In the genomic region with DNA sequence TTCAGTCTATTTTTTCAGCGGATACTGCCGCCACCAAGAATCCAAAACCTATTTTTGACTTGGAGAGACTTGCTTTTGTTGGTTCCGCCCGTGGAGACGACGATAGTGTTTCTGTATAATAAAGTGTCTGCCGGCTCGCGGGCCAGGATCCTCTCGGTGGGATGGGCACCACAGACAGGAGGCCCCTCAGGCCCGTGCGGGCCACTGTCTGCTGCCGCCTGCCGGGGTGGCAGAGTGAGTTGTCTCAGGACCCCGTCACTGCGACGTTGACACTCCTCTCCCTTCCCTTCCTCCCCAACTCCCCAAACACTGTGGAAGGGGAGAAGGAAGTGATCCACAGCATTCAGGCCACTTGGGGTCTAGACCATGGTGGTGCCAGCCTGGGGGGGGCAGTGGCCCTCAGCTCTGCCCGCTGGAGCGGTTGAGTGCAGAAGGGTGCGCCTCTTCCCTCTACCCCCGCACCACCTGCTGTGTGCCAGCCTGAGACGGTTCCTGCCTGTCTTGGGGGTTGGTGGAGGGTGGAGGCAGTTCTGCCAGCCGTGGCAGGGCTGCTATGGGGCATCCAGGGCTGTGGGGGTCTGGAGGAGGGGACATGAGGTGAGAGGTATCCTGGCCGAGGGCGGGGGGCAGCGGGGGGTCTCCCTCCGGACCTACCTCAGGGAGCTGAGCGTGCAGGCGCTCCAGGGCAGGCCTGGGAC, we compare ENCODE assay signal across 2 cellular contexts.
TF ChIP-seq lines count a peak whose summit lies in the region.

No MANE protein-coding gene starts in this region.

TF ChIP-seq in GM12891, 5 proteins besides CTCF, POLR2A, EP300 and RAD21:
- 0 out of 2 replicates have a peak, but pooled peaks have one; percentile 67 for TF ChIP-seq POLR2AphosphoS5 (IDR thresholded peaks at IDR 0.05; ENCODE audit: low read depth, low read length)
- TF ChIP-seq SPI1 (IDR thresholded peaks at IDR 0.05; ENCODE audit: low read depth, low read length): no peak

TF ChIP-seq in K562, 482 proteins besides CTCF, POLR2A, EP300 and RAD21:
- no peak for TF ChIP-seq ELF2 (CRISPR knock-in tag; IDR thresholded peaks at IDR 0.05)
- no peak for TF ChIP-seq E2F8 (IDR thresholded peaks at IDR 0.05; ENCODE audit: low read depth, partially characterized antibody)
- TF ChIP-seq, protein P1, sequence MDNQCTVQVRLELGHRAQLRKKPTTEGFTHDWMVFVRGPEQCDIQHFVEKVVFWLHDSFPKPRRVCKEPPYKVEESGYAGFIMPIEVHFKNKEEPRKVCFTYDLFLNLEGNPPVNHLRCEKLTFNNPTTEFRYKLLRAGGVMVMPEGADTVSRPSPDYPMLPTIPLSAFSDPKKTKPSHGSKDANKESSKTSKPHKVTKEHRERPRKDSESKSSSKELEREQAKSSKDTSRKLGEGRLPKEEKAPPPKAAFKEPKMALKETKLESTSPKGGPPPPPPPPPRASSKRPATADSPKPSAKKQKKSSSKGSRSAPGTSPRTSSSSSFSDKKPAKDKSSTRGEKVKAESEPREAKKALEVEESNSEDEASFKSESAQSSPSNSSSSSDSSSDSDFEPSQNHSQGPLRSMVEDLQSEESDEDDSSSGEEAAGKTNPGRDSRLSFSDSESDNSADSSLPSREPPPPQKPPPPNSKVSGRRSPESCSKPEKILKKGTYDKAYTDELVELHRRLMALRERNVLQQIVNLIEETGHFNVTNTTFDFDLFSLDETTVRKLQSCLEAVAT (IDR thresholded peaks at IDR 0.05): no peak
- TF ChIP-seq, protein P2, sequence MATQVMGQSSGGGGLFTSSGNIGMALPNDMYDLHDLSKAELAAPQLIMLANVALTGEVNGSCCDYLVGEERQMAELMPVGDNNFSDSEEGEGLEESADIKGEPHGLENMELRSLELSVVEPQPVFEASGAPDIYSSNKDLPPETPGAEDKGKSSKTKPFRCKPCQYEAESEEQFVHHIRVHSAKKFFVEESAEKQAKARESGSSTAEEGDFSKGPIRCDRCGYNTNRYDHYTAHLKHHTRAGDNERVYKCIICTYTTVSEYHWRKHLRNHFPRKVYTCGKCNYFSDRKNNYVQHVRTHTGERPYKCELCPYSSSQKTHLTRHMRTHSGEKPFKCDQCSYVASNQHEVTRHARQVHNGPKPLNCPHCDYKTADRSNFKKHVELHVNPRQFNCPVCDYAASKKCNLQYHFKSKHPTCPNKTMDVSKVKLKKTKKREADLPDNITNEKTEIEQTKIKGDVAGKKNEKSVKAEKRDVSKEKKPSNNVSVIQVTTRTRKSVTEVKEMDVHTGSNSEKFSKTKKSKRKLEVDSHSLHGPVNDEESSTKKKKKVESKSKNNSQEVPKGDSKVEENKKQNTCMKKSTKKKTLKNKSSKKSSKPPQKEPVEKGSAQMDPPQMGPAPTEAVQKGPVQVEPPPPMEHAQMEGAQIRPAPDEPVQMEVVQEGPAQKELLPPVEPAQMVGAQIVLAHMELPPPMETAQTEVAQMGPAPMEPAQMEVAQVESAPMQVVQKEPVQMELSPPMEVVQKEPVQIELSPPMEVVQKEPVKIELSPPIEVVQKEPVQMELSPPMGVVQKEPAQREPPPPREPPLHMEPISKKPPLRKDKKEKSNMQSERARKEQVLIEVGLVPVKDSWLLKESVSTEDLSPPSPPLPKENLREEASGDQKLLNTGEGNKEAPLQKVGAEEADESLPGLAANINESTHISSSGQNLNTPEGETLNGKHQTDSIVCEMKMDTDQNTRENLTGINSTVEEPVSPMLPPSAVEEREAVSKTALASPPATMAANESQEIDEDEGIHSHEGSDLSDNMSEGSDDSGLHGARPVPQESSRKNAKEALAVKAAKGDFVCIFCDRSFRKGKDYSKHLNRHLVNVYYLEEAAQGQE (CRISPR knock-in tag; IDR thresholded peaks at IDR 0.05; ENCODE audit: low read depth): no peak
- TF ChIP-seq ZFP1 (CRISPR knock-in tag; IDR thresholded peaks at IDR 0.05): no peak
- no peak for TF ChIP-seq RB1 (IDR thresholded peaks at IDR 0.05; ENCODE audit: low read depth)
- TF ChIP-seq XRCC5 (IDR thresholded peaks at IDR 0.05; ENCODE audit: low read depth, low read length): 0 out of 2 replicates have a peak, but pooled peaks have one; percentile 8
- TF ChIP-seq CBFB (CRISPR knock-in tag; IDR thresholded peaks at IDR 0.05): no peak
- TF ChIP-seq RBM17 (IDR thresholded peaks at IDR 0.05; ENCODE audit: borderline replicate concordance, low read depth, low read length): no peak
- no peak for TF ChIP-seq KDM5B (IDR thresholded peaks at IDR 0.05; ENCODE audit: insufficient replicate concordance, low read depth, low read length)
- TF ChIP-seq NR2C2 (CRISPR knock-in tag; IDR thresholded peaks at IDR 0.05): no peak
- TF ChIP-seq NR2C2 (tag; IDR thresholded peaks at IDR 0.05): no peak
- no peak for TF ChIP-seq RBM15 (IDR thresholded peaks at IDR 0.05; ENCODE audit: insufficient read depth, low read length)
- no peak for TF ChIP-seq ZZZ3 (IDR thresholded peaks at IDR 0.05)
- no peak for TF ChIP-seq HDAC1 (IDR thresholded peaks at IDR 0.05)
- no peak for TF ChIP-seq ZNF584 (CRISPR knock-in tag; IDR thresholded peaks at IDR 0.05; ENCODE audit: low read depth)
- TF ChIP-seq, protein P3, sequence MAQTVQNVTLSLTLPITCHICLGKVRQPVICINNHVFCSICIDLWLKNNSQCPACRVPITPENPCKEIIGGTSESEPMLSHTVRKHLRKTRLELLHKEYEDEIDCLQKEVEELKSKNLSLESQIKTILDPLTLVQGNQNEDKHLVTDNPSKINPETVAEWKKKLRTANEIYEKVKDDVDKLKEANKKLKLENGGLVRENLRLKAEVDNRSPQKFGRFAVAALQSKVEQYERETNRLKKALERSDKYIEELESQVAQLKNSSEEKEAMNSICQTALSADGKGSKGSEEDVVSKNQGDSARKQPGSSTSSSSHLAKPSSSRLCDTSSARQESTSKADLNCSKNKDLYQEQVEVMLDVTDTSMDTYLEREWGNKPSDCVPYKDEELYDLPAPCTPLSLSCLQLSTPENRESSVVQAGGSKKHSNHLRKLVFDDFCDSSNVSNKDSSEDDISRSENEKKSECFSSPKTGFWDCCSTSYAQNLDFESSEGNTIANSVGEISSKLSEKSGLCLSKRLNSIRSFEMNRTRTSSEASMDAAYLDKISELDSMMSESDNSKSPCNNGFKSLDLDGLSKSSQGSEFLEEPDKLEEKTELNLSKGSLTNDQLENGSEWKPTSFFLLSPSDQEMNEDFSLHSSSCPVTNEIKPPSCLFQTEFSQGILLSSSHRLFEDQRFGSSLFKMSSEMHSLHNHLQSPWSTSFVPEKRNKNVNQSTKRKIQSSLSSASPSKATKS (CRISPR knock-in tag; IDR thresholded peaks at IDR 0.05): no peak
- 0 out of 2 replicates have a peak, but pooled peaks have one; percentile 26 for TF ChIP-seq ZBTB33 (CRISPR knock-in tag; IDR thresholded peaks at IDR 0.05)
- no peak for TF ChIP-seq SAP30 (IDR thresholded peaks at IDR 0.05; ENCODE audit: borderline replicate concordance, insufficient read depth, low read depth, low read length, poor library complexity, severe bottlenecking)
- TF ChIP-seq HMGXB4 (CRISPR knock-in tag; IDR thresholded peaks at IDR 0.05): no peak
- no peak for TF ChIP-seq CSDE1 (IDR thresholded peaks at IDR 0.05)
- TF ChIP-seq, protein P4, sequence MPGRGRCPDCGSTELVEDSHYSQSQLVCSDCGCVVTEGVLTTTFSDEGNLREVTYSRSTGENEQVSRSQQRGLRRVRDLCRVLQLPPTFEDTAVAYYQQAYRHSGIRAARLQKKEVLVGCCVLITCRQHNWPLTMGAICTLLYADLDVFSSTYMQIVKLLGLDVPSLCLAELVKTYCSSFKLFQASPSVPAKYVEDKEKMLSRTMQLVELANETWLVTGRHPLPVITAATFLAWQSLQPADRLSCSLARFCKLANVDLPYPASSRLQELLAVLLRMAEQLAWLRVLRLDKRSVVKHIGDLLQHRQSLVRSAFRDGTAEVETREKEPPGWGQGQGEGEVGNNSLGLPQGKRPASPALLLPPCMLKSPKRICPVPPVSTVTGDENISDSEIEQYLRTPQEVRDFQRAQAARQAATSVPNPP (IDR thresholded peaks at IDR 0.05; ENCODE audit: borderline replicate concordance, insufficient read depth, insufficient read length): no peak
- peak; percentile 12 for TF ChIP-seq RBM22 (IDR thresholded peaks at IDR 0.05; ENCODE audit: low read depth, low read length, poor library complexity, severe bottlenecking)
- TF ChIP-seq RBFOX2 (IDR thresholded peaks at IDR 0.05; ENCODE audit: low read depth, low read length): peak; percentile 50
- TF ChIP-seq ARID2 (IDR thresholded peaks at IDR 0.05): no peak
- no peak for TF ChIP-seq TRIM28 (IDR thresholded peaks at IDR 0.05)
- no peak for TF ChIP-seq ZNF561 (CRISPR knock-in tag; conservative IDR thresholded peaks at IDR 0.05)
- TF ChIP-seq ZNF121 (CRISPR knock-in tag; conservative IDR thresholded peaks at IDR 0.05): no peak
- TF ChIP-seq ZKSCAN8 (CRISPR knock-in tag; IDR thresholded peaks at IDR 0.05): no peak
- no peak for TF ChIP-seq TGIF2 (CRISPR knock-in tag; IDR thresholded peaks at IDR 0.05)
- no peak for TF ChIP-seq ZNF589 (CRISPR knock-in tag; IDR thresholded peaks at IDR 0.05; ENCODE audit: low read depth)
- no peak for TF ChIP-seq ZNF217 (CRISPR knock-in tag; IDR thresholded peaks at IDR 0.05)
- TF ChIP-seq DLX4 (CRISPR knock-in tag; IDR thresholded peaks at IDR 0.05): no peak
- no peak for TF ChIP-seq CBX1 (IDR thresholded peaks at IDR 0.05; ENCODE audit: low read depth)
- 0 out of 2 replicates have a peak, but pooled peaks have one; percentile 59 for TF ChIP-seq ZNF740 (CRISPR knock-in tag; IDR thresholded peaks at IDR 0.05)
- TF ChIP-seq ZNF740 (tag; IDR thresholded peaks at IDR 0.05): no peak
- TF ChIP-seq POLR2G (IDR thresholded peaks at IDR 0.05; ENCODE audit: low read depth, low read length): peak; percentile 52
- TF ChIP-seq IRF1 (CRISPR knock-in tag; IDR thresholded peaks at IDR 0.05; ENCODE audit: borderline replicate concordance): no peak
- no peak for TF ChIP-seq TCFL5 (CRISPR knock-in tag; conservative IDR thresholded peaks at IDR 0.05)
- no peak for TF ChIP-seq ZNF668 (CRISPR knock-in tag; IDR thresholded peaks at IDR 0.05)
- no peak for TF ChIP-seq PCBP1 (IDR thresholded peaks at IDR 0.05; ENCODE audit: low read depth, low read length, poor library complexity, severe bottlenecking)
- no peak for TF ChIP-seq ZNF146 (CRISPR knock-in tag; IDR thresholded peaks at IDR 0.05; ENCODE audit: unreplicated experiment)
